1 cellular context compared by ENCODE assay signal in the genomic region with DNA sequence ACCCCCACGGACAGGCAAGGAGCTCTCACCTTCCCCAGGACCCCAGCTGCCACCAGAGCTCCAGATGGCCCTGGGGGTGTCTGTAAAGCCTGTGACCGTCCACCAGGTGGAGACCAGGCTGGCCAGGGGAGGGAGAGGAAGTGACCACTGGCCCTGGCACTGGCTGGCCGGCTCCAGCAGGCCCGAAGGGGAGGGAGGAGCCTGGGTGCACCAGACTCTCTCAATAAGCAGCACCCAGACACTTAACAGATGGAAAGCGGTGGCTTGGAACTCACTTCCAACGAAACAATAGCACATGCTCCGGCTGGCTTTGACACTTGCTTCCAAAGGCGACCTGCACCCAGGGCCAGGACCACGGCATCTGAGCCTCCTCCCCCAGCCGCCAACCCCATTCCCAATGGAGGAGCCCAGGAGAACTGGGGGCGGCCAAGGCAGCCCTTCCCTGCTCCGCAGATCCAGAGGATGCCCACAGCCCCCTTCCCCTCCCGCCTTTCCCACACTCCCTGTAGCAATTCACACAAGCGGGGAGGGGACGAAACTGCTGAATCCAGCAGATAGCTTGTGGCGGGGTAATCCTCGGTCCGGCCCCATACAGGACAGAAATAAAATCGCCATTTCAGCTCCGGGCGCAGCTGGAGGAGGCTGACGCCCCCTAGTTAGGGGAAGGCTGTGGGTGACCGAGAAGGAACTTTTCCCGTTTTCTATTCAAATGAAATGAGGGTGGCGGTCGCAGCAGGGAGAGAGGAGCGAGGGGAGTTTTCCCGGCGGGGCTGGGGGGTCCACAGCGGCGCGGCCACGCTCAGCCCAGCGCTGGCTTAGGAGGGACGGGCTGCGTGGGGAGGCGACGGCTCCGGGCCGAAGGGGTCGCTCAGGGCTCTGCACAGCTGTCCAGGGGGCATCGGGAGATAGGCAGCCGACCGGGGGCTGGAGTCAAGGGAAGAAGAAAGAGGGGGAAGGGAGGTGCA.
TF ChIP-seq lines count a peak whose summit lies in the region.

No MANE protein-coding gene starts in this region.

TF ChIP-seq in HEK293, 187 proteins besides CTCF, POLR2A, EP300 and RAD21 (continued from another document):
- TF ChIP-seq SP2 (tag by site-specific recombination; IDR thresholded peaks at IDR 0.05) (no peak), ZNF776 (tag by site-specific recombination; IDR thresholded peaks at IDR 0.05; ENCODE audit: borderline replicate concordance) (no peak), ZNF544 (tag by site-specific recombination; IDR thresholded peaks at IDR 0.05) (no peak), KLF7 (tag by site-specific recombination; IDR thresholded peaks at IDR 0.05; ENCODE audit: borderline replicate concordance) (no peak), ZNF623 (tag by site-specific recombination; IDR thresholded peaks at IDR 0.05) (no peak), ZNF280D (tag by site-specific recombination; IDR thresholded peaks at IDR 0.05) (no peak), ZNF23 (tag by site-specific recombination; IDR thresholded peaks at IDR 0.05; ENCODE audit: borderline replicate concordance) (no peak), ZNF571 (tag by site-specific recombination; IDR thresholded peaks at IDR 0.05) (no peak), ZNF580 (tag by site-specific recombination; IDR thresholded peaks at IDR 0.05) (no peak)
- TF ChIP-seq, protein P1, sequence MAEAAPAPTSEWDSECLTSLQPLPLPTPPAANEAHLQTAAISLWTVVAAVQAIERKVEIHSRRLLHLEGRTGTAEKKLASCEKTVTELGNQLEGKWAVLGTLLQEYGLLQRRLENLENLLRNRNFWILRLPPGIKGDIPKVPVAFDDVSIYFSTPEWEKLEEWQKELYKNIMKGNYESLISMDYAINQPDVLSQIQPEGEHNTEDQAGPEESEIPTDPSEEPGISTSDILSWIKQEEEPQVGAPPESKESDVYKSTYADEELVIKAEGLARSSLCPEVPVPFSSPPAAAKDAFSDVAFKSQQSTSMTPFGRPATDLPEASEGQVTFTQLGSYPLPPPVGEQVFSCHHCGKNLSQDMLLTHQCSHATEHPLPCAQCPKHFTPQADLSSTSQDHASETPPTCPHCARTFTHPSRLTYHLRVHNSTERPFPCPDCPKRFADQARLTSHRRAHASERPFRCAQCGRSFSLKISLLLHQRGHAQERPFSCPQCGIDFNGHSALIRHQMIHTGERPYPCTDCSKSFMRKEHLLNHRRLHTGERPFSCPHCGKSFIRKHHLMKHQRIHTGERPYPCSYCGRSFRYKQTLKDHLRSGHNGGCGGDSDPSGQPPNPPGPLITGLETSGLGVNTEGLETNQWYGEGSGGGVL (tag by site-specific recombination; IDR thresholded peaks at IDR 0.05): peak; percentile 74
